In genomic region chr9:33424492-33424891, GRCh38 we compare ENCODE assay signal across 9 cellular contexts. TPM values are rescaled to one million over a fixed set of nuclear protein-coding genes. Genes with fewer than 3 reads are reported as not detected.
"Had no signal": no experiment of that assay in that cellular context is flagged by ENCODE, and none has a peak within 500 bp of the region (broad histone marks: within the 10 kb centered on the region; RNA-seq: fewer than 3 reads in every experiment).

No MANE protein-coding gene starts in this region.

RNA-seq across cellular contexts. Expression of gene AQP7, which starts 22.1 kb away (rescaled TPM):
- total RNA-seq: activated B cell treated with CpG ODN at 0.5 μM for 24 hours; activated CD4-positive, alpha-beta T cell treated with anti-CD3 and anti-CD28 coated beads, Interleukin-2, amount 10 ng/mL, durations not matched to agents 24 days and 14 days; activated CD8-positive, alpha-beta memory T cell treated with anti-CD3 and anti-CD28 coated beads for 36 hours; activated CD8-positive, alpha-beta T cell treated with anti-CD3 and anti-CD28 coated beads for 36 hours; activated naive CD4-positive, alpha-beta T cell treated with anti-CD3 and anti-CD28 coated beads for 36 hours; activated naive CD8-positive, alpha-beta T cell treated with anti-CD3 and anti-CD28 coated beads for 36 hours; activated T-cell treated with anti-CD3 and anti-CD28 coated beads, Interleukin-2, amount 50 U/mL, for 4 hours; activated T-cell treated with anti-CD3 and anti-CD28 coated beads, Interleukin-2, amount 50 U/mL, for 72 hours; activated T-helper 1 cell treated with anti-CD3 and anti-CD28 coated beads, Interleukin-12 subunit alpha, Interleukin-12 subunit beta, Interleukin-2, Interleukin-4 antibody, amounts not matched to agents 30 ng/mL and 10 ng/mL and 1 ng/mL, durations not matched to agents 14 hours and 24 hours and 36 hours had no signal
